28 cellular contexts compared by ENCODE assay signal in genomic region chr9:133203506-133204075, GRCh38. TPM values are rescaled to one million over a fixed set of nuclear protein-coding genes. Genes with fewer than 3 reads are reported as not detected.
DNase-seq lines count a peak whose midpoint lies in the region; TF ChIP-seq lines count a peak whose summit lies in the region.
"Had no signal": no experiment of that assay in that cellular context is flagged by ENCODE, and none has a peak within 500 bp of the region (broad histone marks: within the 10 kb centered on the region; RNA-seq: fewer than 3 reads in every experiment).

No MANE protein-coding gene starts in this region.

- H2BK5ac ChIP-seq in mesenchymal stem cell (ENCODE audit: low read depth, low read length, poor library complexity, severe bottlenecking) = no peak overlapping the region

- H3K4me3 ChIP-seq in mesenchymal stem cell (ENCODE audit: insufficient read depth in 1 of 2, low read depth in 1 of 2, low read length in 2 of 2) = no peak overlapping the region
- H3K4me3 ChIP-seq in spleen = no peak overlapping the region
- H3K4me3 ChIP-seq: A549; BLaER1 treated with 17β-estradiol and CSF1 and Interleukin-3, amounts not matched to agents 10 nM and 100 nM; GM23248 had no signal

- H2BK12ac ChIP-seq in mesenchymal stem cell (ENCODE audit: low read length in 2 of 2) = no peak overlapping the region

- no peak overlapping the region for H2AFZ ChIP-seq in mesenchymal stem cell (ENCODE audit: low read depth, low read length)
- H2AFZ ChIP-seq: GM23248 had no signal

- no peaks in the 10 kb centered on the region for H3K79me1 ChIP-seq in mesenchymal stem cell (replicated peaks; ENCODE audit: low read length, poor library complexity, severe bottlenecking)

- H3K4me1 ChIP-seq in mesenchymal stem cell (ENCODE audit: control insufficient read depth, insufficient read depth, low read depth, low read length) = no peaks in the 10 kb centered on the region
- no peaks in the 10 kb centered on the region for H3K4me1 ChIP-seq in spleen
- H3K4me1 ChIP-seq: A549 had no signal

- peaks cover 21 to 58% of the 10 kb centered on the region in 2 experiments for H3K27me3 ChIP-seq in mesenchymal stem cell (ENCODE audit: control insufficient read depth in 1 of 2, insufficient read depth in 1 of 2, low read length in 2 of 2)
- peaks cover 0 to 82% (median 0%) of the 10 kb centered on the region in 7 donors for H3K27me3 ChIP-seq in spleen (replicated peaks in 1 of 7)

- TF ChIP-seq POLR2A in spleen (IDR thresholded peaks at IDR 0.05) = no peak

- TF ChIP-seq CTCF in spleen (IDR thresholded peaks at IDR 0.05 in 8 of 11, conservative IDR thresholded peaks at IDR 0.05 in 3 of 11) = no peak

- H3K4ac ChIP-seq in mesenchymal stem cell (ENCODE audit: low read depth in 1 of 2, low read length in 2 of 2) = no peak overlapping the region

- no peak overlapping the region for H3K27ac ChIP-seq in mesenchymal stem cell (ENCODE audit: low read length, poor library complexity, severe bottlenecking)
- H3K27ac ChIP-seq in spleen = no peak overlapping the region
- H3K27ac ChIP-seq: A549; BLaER1 treated with 17β-estradiol and CSF1 and Interleukin-3, amounts not matched to agents 10 nM and 100 nM; GM23248 had no signal

- H3K18ac ChIP-seq in mesenchymal stem cell (ENCODE audit: low read depth in 1 of 2, low read length in 2 of 2) = no peak overlapping the region

- no peak overlapping the region for H2AK5ac ChIP-seq in mesenchymal stem cell (ENCODE audit: low read length, severe bottlenecking)

- no peak overlapping the region for H3K23ac ChIP-seq in mesenchymal stem cell (ENCODE audit: low read length in 2 of 2)

- H3K36me3 ChIP-seq in mesenchymal stem cell (ENCODE audit: control insufficient read depth in 1 of 2, insufficient read depth in 2 of 2, low read depth in 1 of 2, low read length in 2 of 2) (no peaks in the 10 kb centered on the region), spleen (no peaks in the 10 kb centered on the region)
- H3K36me3 ChIP-seq: BLaER1 treated with 17β-estradiol and CSF1 and Interleukin-3, amounts not matched to agents 10 nM and 100 nM had no signal

- WGBS in mesenchymal stem cell = 78% methylated on average over 9 of the region's 10 CpGs
- 70 to 80% (median 79%) methylated on average over 9 to 10 of the region's 10 CpGs for WGBS in spleen, 5 donors

- H4K91ac ChIP-seq in mesenchymal stem cell (ENCODE audit: low read length) = no peak overlapping the region

- H3K9ac ChIP-seq in mesenchymal stem cell (ENCODE audit: low read length) = no peak overlapping the region
- H3K9ac ChIP-seq: BLaER1 treated with 17β-estradiol and CSF1 and Interleukin-3, amounts not matched to agents 10 nM and 100 nM; GM23248 had no signal

- H2BK120ac ChIP-seq in mesenchymal stem cell (ENCODE audit: low read depth, low read length) = no peak overlapping the region

- no peaks in the 10 kb centered on the region for H3K9me3 Mint-ChIP-seq in activated naive CD4-positive, alpha-beta T cell treated with anti-CD3 and anti-CD28 coated beads, Interleukin-2, amount 50 U/mL, for 24 hours
- H3K9me3 Mint-ChIP-seq: CD4-positive, alpha-beta T cell had no signal

- peaks cover 4% of the 10 kb centered on the region for H3K4me1 Mint-ChIP-seq in activated naive CD4-positive, alpha-beta T cell treated with anti-CD3 and anti-CD28 coated beads, Interleukin-2, amount 50 U/mL, for 24 hours

- H3K14ac ChIP-seq in mesenchymal stem cell (ENCODE audit: low read length in 2 of 2) = no peak overlapping the region

- no peak for DNase-seq in activated naive CD4-positive, alpha-beta T cell (lab: John Stamatoyannopoulos, UW)
- DNase-seq in mesenchymal stem cell (no peak), spleen (peak; percentile 20), KG1 (lab: John Stamatoyannopoulos, UW) (no peak), SK-N-DZ (ENCODE audit: low spot score) (no peak), head of caudate nucleus (no peak)
- DNase-seq: AML-193; CD4-positive, alpha-beta T cell; DMS53; GM23248; H7; Kasumi-1; NCI-H1092 treated with DMSO at 0.1 percent for 48 hours; NCI-H1436; NCI-H187 treated with DMSO at 0.1 percent for 48 hours; NCI-H2171 treated with DMSO at 0.1 percent for 48 hours; NCI-H345; NCI-H510A treated with DMSO at 0.1 percent for 48 hours; NCI-H774; SIG-M5 had no signal

- H3K27me3 Mint-ChIP-seq in activated naive CD4-positive, alpha-beta T cell treated with anti-CD3 and anti-CD28 coated beads, Interleukin-2, amount 50 U/mL, for 24 hours = peaks cover 6% of the 10 kb centered on the region

- peak overlapping the region; percentile 48 for H4K8ac ChIP-seq in mesenchymal stem cell (ENCODE audit: low read length)

- no peak overlapping the region for H3K4me3 Mint-ChIP-seq in activated naive CD4-positive, alpha-beta T cell treated with anti-CD3 and anti-CD28 coated beads, Interleukin-2, amount 50 U/mL, for 24 hours
- H3K4me3 Mint-ChIP-seq: CD4-positive, alpha-beta T cell had no signal

- H3K27ac Mint-ChIP-seq in activated naive CD4-positive, alpha-beta T cell treated with anti-CD3 and anti-CD28 coated beads, Interleukin-2, amount 50 U/mL, for 24 hours = peak overlapping the region; percentile 77
- H3K27ac Mint-ChIP-seq: CD4-positive, alpha-beta T cell had no signal

- no peak overlapping the region for H3K4me2 ChIP-seq in mesenchymal stem cell (ENCODE audit: low read length, poor library complexity, severe bottlenecking)
- H3K4me2 ChIP-seq: A549; BLaER1 treated with 17β-estradiol and CSF1 and Interleukin-3, amounts not matched to agents 10 nM and 100 nM had no signal

- no peak overlapping the region for H2BK15ac ChIP-seq in mesenchymal stem cell (ENCODE audit: low read depth, poor library complexity, severe bottlenecking)

- intact Hi-C loops in spleen (cut with DNase I; ENCODE audit: low total_unique reads) = no loop called here
- intact Hi-C loops in head of caudate nucleus (cut with DNase I) = no loop called here

- H3K9me3 ChIP-seq in mesenchymal stem cell (ENCODE audit: control insufficient read depth, low read length) (no peaks in the 10 kb centered on the region), spleen (no peaks in the 10 kb centered on the region)
- H3K9me3 ChIP-seq: A549; BLaER1 treated with 17β-estradiol and CSF1 and Interleukin-3, amounts not matched to agents 10 nM and 100 nM had no signal

- no peaks in the 10 kb centered on the region for H3K36me3 Mint-ChIP-seq in activated naive CD4-positive, alpha-beta T cell treated with anti-CD3 and anti-CD28 coated beads, Interleukin-2, amount 50 U/mL, for 24 hours

RNA-seq across cellular contexts. Expression of gene OBP2B, which starts 5.5 kb away (rescaled TPM):
- not detected for polyA plus RNA-seq in mesenchymal stem cell (2013, experiment 1 of 2)
- not detected for polyA plus RNA-seq in mesenchymal stem cell (2013, experiment 2 of 2)
- under 1 TPM in 1 of 7 donors, not detected in 6; 0.95 TPM for total RNA-seq in spleen
- under 1 TPM in 2 of 3 donors, not detected in 1; 0.16 to 0.38 TPM for polyA plus RNA-seq in spleen
- not detected in 2 replicates for polyA plus RNA-seq in SK-N-DZ (2014; cell fraction: cytosol; rRNA removed)
- polyA plus RNA-seq in SK-N-DZ (2014; cell fraction: nucleus; rRNA removed) = not detected in 2 replicates
- total RNA-seq: CD4-positive, alpha-beta T cell; Daoy; G401; GM23248; H7; HepG2; HT1080; M059J had no signal
- polyA plus RNA-seq: A549, GM23248, HepG2 had no signal

RNA-seq across cellular contexts. Expression of gene GBGT1, which starts 39.9 kb away (rescaled TPM):
- 15.3 TPM for polyA plus RNA-seq in mesenchymal stem cell (2013, experiment 1 of 2)
- 14.4 TPM for polyA plus RNA-seq in mesenchymal stem cell (2013, experiment 2 of 2)
- 10 to 100 TPM; 16.8 to 52.8 (median 31.2) TPM for total RNA-seq in spleen
- polyA plus RNA-seq in spleen = 10 to 100 TPM in 2 of 3 donors, 1 to 10 TPM in 1; 9.2 to 14.1 (median 10.7) TPM
- 2.5 and 5.4 TPM in 2 replicates for polyA plus RNA-seq in SK-N-DZ (2014; cell fraction: cytosol; rRNA removed)
- 6.9 and 7.7 TPM in 2 replicates for polyA plus RNA-seq in SK-N-DZ (2014; cell fraction: nucleus; rRNA removed)
- total RNA-seq: G401, HepG2 had no signal
- polyA plus RNA-seq: HepG2 had no signal
